In genomic region chrX:13843150-13843721, GRCh38 we compare ENCODE assay signal across 25 cellular contexts. TPM values are rescaled to one million over a fixed set of nuclear protein-coding genes. Genes with fewer than 3 reads are reported as not detected.
DNase-seq lines count a peak whose midpoint lies in the region; ATAC-seq, FAIRE-seq and TF ChIP-seq lines count a peak whose summit lies in the region.
"Had no signal": no experiment of that assay in that cellular context is flagged by ENCODE, and none has a peak within 500 bp of the region (broad histone marks: within the 10 kb centered on the region; RNA-seq: fewer than 3 reads in every experiment).

No MANE protein-coding gene starts in this region.

- no TSS peak for BruUV-seq in HepG2 (replicated peaks; lab: Mats Ljungman, UMichigan)

- CTCF ChIA-PET in HepG2 (lab: Yijun Ruan, JAX; ENCODE audit: low intra/inter-chr PET ratio, low total read pairs) = no interaction called here

- no peaks in the 10 kb centered on the region for H3K27me3 Mint-ChIP-seq in activated T-helper 17 cell treated with anti-CD3 and anti-CD28 coated beads, Interleukin-2, amount 50 U/mL, for 72 hours
- H3K27me3 Mint-ChIP-seq in activated T-helper 2 cell treated with anti-CD3 and anti-CD28 coated beads, Interferon-gamma antibody, Interleukin-2, Interleukin-4, amounts not matched to agents 10 μg/mL and 5 μg/mL and 100 μg/mL, durations not matched to agents 14 hours and 24 hours and 36 hours (ENCODE audit: low read depth) = no peaks in the 10 kb centered on the region

- FAIRE-seq in HepG2 (lab: Jason Lieb, UNC) = peak; percentile 4
- FAIRE-seq: GM12892, HTR-8/SVneo had no signal

- no peak for TF ChIP-seq RAD21 in HepG2 (CRISPR knock-in tag; IDR thresholded peaks at IDR 0.05)

- no peak overlapping the region for H3K9ac ChIP-seq in HepG2 (ENCODE audit: insufficient read depth, low read depth, low read length)

- TF ChIP-seq POLR2A in HepG2 (IDR thresholded peaks at IDR 0.05; ENCODE audit: insufficient read depth in 1 of 2, low read depth in 2 of 2, low read length in 2 of 2) = no peak
- TF ChIP-seq POLR2A in right lobe of liver (IDR thresholded peaks at IDR 0.05) = no peak

- in situ Hi-C loops in HepG2 (cut with HindIII; ENCODE audit: extremely low pct_ligation_motif_present, low pct_unique_long_range_greater_than_20kb) = no loop called here

- no peak overlapping the region for H3K4me2 ChIP-seq in HepG2 (ENCODE audit: low read depth, low read length)
- H3K4me2 ChIP-seq: PC-9 had no signal

- H3K27ac Mint-ChIP-seq in activated T-helper 17 cell treated with anti-CD3 and anti-CD28 coated beads, Interleukin-2, amount 50 U/mL, for 72 hours = no peak overlapping the region
- H3K27ac Mint-ChIP-seq in activated T-helper 2 cell treated with anti-CD3 and anti-CD28 coated beads, Interferon-gamma antibody, Interleukin-2, Interleukin-4, amounts not matched to agents 10 μg/mL and 5 μg/mL and 100 μg/mL, durations not matched to agents 14 hours and 24 hours and 36 hours = no peak overlapping the region
- H3K27ac Mint-ChIP-seq: CD4-positive, CD25-positive, alpha-beta regulatory T cell had no signal

- H3K27me3 ChIP-seq in HepG2 (ENCODE audit: control insufficient read depth in 1 of 2, insufficient read depth in 2 of 2, low read length in 2 of 2) = no peaks in the 10 kb centered on the region
- no peaks in the 10 kb centered on the region for H3K27me3 ChIP-seq in right lobe of liver
- H3K27me3 ChIP-seq: SJSA1 had no signal

- H3K36me3 Mint-ChIP-seq in activated T-helper 17 cell treated with anti-CD3 and anti-CD28 coated beads, Interleukin-2, amount 50 U/mL, for 72 hours (ENCODE audit: low read depth) = no peaks in the 10 kb centered on the region
- no peaks in the 10 kb centered on the region for H3K36me3 Mint-ChIP-seq in activated T-helper 2 cell treated with anti-CD3 and anti-CD28 coated beads, Interferon-gamma antibody, Interleukin-2, Interleukin-4, amounts not matched to agents 10 μg/mL and 5 μg/mL and 100 μg/mL, durations not matched to agents 14 hours and 24 hours and 36 hours (ENCODE audit: low read depth)
- H3K36me3 Mint-ChIP-seq: CD4-positive, CD25-positive, alpha-beta regulatory T cell had no signal

- TF ChIP-seq EP300 in HepG2 (IDR thresholded peaks at IDR 0.05; ENCODE audit: low read depth in 2 of 2, low read length in 2 of 2) = no peak
- TF ChIP-seq EP300 in HepG2 (CRISPR knock-in tag; IDR thresholded peaks at IDR 0.05; ENCODE audit: borderline replicate concordance) = no peak

- H3K4me3 Mint-ChIP-seq in activated T-helper 17 cell treated with anti-CD3 and anti-CD28 coated beads, Interleukin-2, amount 50 U/mL, for 72 hours = no peak overlapping the region
- no peak overlapping the region for H3K4me3 Mint-ChIP-seq in activated T-helper 2 cell treated with anti-CD3 and anti-CD28 coated beads, Interferon-gamma antibody, Interleukin-2, Interleukin-4, amounts not matched to agents 10 μg/mL and 5 μg/mL and 100 μg/mL, durations not matched to agents 14 hours and 24 hours and 36 hours (ENCODE audit: low read depth)
- H3K4me3 Mint-ChIP-seq: CD4-positive, CD25-positive, alpha-beta regulatory T cell had no signal

- no peak for ATAC-seq in HepG2
- no peak for ATAC-seq in right lobe of liver
- ATAC-seq in GM19351 (IDR thresholded peaks at IDR 0.05; ENCODE audit: unreplicated experiment) = peak; percentile 57
- peak; percentile 26 for ATAC-seq in activated T-helper 17 cell treated with anti-CD3 and anti-CD28 coated beads, Interleukin-2, amount 50 U/mL, for 72 hours (replicated peaks)

- DNase-seq in HepG2 (ENCODE audit: low spot score) (no peak), right lobe of liver (no peak), renal cortical epithelial cell (ENCODE audit: low read depth) (peak; percentile 1), T1000 (lab: John Stamatoyannopoulos, UW) (no peak), DMS153 treated with DMSO at 0.1 percent for 48 hours (lab: John Stamatoyannopoulos, UW; ENCODE audit: unreplicated experiment) (no peak)
- no peak for DNase-seq in activated T-helper 2 cell treated with anti-CD3 and anti-CD28 coated beads, Interferon-gamma antibody, Interleukin-2, Interleukin-4, amounts not matched to agents 10 μg/mL and 5 μg/mL and 100 μg/mL, durations not matched to agents 14 hours and 24 hours and 36 hours (ENCODE audit: low spot score)
- DNase-seq: 8988T; CD4-positive, CD25-positive, alpha-beta regulatory T cell; DMS53; GOT3; KG1; NCI-H1105; NCI-H1436 treated with DMSO at 0.1 percent for 48 hours; NCI-H187 treated with DMSO at 0.1 percent for 48 hours; NCI-H446 treated with DMSO at 0.1 percent for 48 hours; NCI-H526; NCI-H82; PC-9; Right ventricle myocardium superior had no signal

- no peak overlapping the region for H3K4me3 ChIP-seq in HepG2 (replicated peaks in 1 of 3; ENCODE audit: insufficient read depth in 1 of 3, low read depth in 2 of 3, low read length in 3 of 3)
- H3K4me3 ChIP-seq in right lobe of liver = no peak overlapping the region
- H3K4me3 ChIP-seq: HAP-1, PC-9, SJSA1 had no signal

- no peaks in the 10 kb centered on the region for H3K9me3 Mint-ChIP-seq in activated T-helper 17 cell treated with anti-CD3 and anti-CD28 coated beads, Interleukin-2, amount 50 U/mL, for 72 hours
- no peaks in the 10 kb centered on the region for H3K9me3 Mint-ChIP-seq in activated T-helper 2 cell treated with anti-CD3 and anti-CD28 coated beads, Interferon-gamma antibody, Interleukin-2, Interleukin-4, amounts not matched to agents 10 μg/mL and 5 μg/mL and 100 μg/mL, durations not matched to agents 14 hours and 24 hours and 36 hours
- H3K9me3 Mint-ChIP-seq: CD4-positive, CD25-positive, alpha-beta regulatory T cell had no signal

- WGBS in HepG2 (ENCODE audit: low lambda C conversion rate) = 0% methylated on average over 1 of the region's 1 CpG
- WGBS in right lobe of liver (ENCODE audit: insufficient coverage, low coverage, low lambda C conversion rate, missing lambda C conversion rate) = 29% methylated on average over 1 of the region's 1 CpG

- no peaks in the 10 kb centered on the region for H3K9me3 ChIP-seq in HepG2 (ENCODE audit: low read length)
- no peaks in the 10 kb centered on the region for H3K9me3 ChIP-seq in right lobe of liver
- H3K9me3 ChIP-seq: HAP-1, SJSA1 had no signal

- H3K27ac ChIP-seq in HepG2 (ENCODE audit: extremely low read length, insufficient read depth, low read length) (no peak overlapping the region), right lobe of liver (no peak overlapping the region)
- H3K27ac ChIP-seq: PC-9, SJSA1 had no signal

- H3K4me1 ChIP-seq in HepG2 (ENCODE audit: insufficient read depth, low read length) (no peaks in the 10 kb centered on the region), right lobe of liver (no peaks in the 10 kb centered on the region)
- H3K4me1 ChIP-seq: HAP-1, SJSA1 had no signal

- intact Hi-C loops in HepG2 (cut with micrococcal nuclease; ENCODE audit: unreplicated experiment) = no loop called here
- intact Hi-C loops in right lobe of liver (cut with DNase I) = no loop called here
- intact Hi-C loops in activated T-helper 2 cell treated with anti-CD3 and anti-CD28 coated beads, Interferon-gamma antibody, Interleukin-2, Interleukin-4, amounts not matched to agents 10 μg/mL and 5 μg/mL and 100 μg/mL, durations not matched to agents 14 hours and 24 hours and 36 hours (cut with micrococcal nuclease) = no loop called here

- H3K4me1 Mint-ChIP-seq in activated T-helper 17 cell treated with anti-CD3 and anti-CD28 coated beads, Interleukin-2, amount 50 U/mL, for 72 hours = no peaks in the 10 kb centered on the region
- H3K4me1 Mint-ChIP-seq in activated T-helper 2 cell treated with anti-CD3 and anti-CD28 coated beads, Interferon-gamma antibody, Interleukin-2, Interleukin-4, amounts not matched to agents 10 μg/mL and 5 μg/mL and 100 μg/mL, durations not matched to agents 14 hours and 24 hours and 36 hours (ENCODE audit: low read depth) = peaks cover 2% of the 10 kb centered on the region
- H3K4me1 Mint-ChIP-seq: CD4-positive, CD25-positive, alpha-beta regulatory T cell had no signal

- no peaks in the 10 kb centered on the region for H4K20me1 ChIP-seq in HepG2 (ENCODE audit: insufficient read depth, low read length)

- POLR2A ChIA-PET in HepG2 (lab: Yijun Ruan, JAX) = no interaction called here

- H3K36me3 ChIP-seq in HepG2 (replicated peaks in 1 of 2; ENCODE audit: control insufficient read depth in 1 of 2, insufficient read depth in 2 of 2, low read length in 2 of 2) (no peaks in the 10 kb centered on the region), right lobe of liver (no peaks in the 10 kb centered on the region)
- H3K36me3 ChIP-seq: HAP-1, SJSA1 had no signal

- TF ChIP-seq CTCF in HepG2 (CRISPR knock-in tag; IDR thresholded peaks at IDR 0.05) (no peak), right lobe of liver (IDR thresholded peaks at IDR 0.05) (no peak)

- no peaks in the 10 kb centered on the region for H3K79me2 ChIP-seq in HepG2 (ENCODE audit: insufficient read depth, low read length)

- no peak overlapping the region for H2AFZ ChIP-seq in HepG2 (ENCODE audit: low read length)
- H2AFZ ChIP-seq: PC-9 had no signal

RNA-seq across cellular contexts. Expression of gene GPM6B, which starts 26.3 kb away (rescaled TPM):
- total RNA-seq in HepG2 (2016; rRNA removed; fragmentation: Illumina TruSeq; extraction: Trizol) (not detected in 2 replicates), right lobe of liver (1 to 10 TPM in 1 of 6 experiments, under 1 TPM in 5; 0.18 to 1.6 (median 0.64) TPM), renal cortical epithelial cell (0.10 and 0.87 TPM in 2 replicates)
- not detected in 2 replicates for total RNA-seq in HepG2 (2016; cell fraction: cytosol; rRNA removed; fragmentation: Illumina TruSeq; extraction: Trizol; ENCODE audit: low read depth)
- not detected in 2 replicates for total RNA-seq in HepG2 (2016; cell fraction: insoluble cytoplasmic fraction; rRNA removed; fragmentation: Illumina TruSeq; extraction: Trizol)
- not detected in 2 replicates for total RNA-seq in HepG2 (2016; cell fraction: membrane; rRNA removed; fragmentation: Illumina TruSeq; extraction: Trizol)
- not detected in 2 replicates for total RNA-seq in HepG2 (2016; cell fraction: nucleus; rRNA removed; fragmentation: Illumina TruSeq; extraction: Trizol)
- not detected in 2 replicates for polyA plus RNA-seq in HepG2 (2011; rRNA removed)
- polyA plus RNA-seq in HepG2 (2011; cell fraction: cytosol; rRNA removed) = not detected in 2 replicates
- polyA plus RNA-seq in HepG2 (2011; cell fraction: nucleus; rRNA removed) = 0.10 and 0.13 TPM in 2 replicates
- 0.58 and 0.61 TPM in 2 replicates for polyA plus RNA-seq in HepG2 (2012)
- polyA plus RNA-seq in HepG2 (2016; cell fraction: cytosol; fragmentation: Illumina TruSeq; extraction: Trizol; ENCODE audit: low read depth) = not detected in 2 replicates
- not detected in 2 replicates for polyA plus RNA-seq in HepG2 (2016; cell fraction: insoluble cytoplasmic fraction; fragmentation: Illumina TruSeq; extraction: Trizol; ENCODE audit: low read depth)
- not detected in 2 replicates for polyA plus RNA-seq in HepG2 (2016; cell fraction: membrane; fragmentation: Illumina TruSeq; extraction: Trizol; ENCODE audit: low read depth)
- polyA plus RNA-seq in HepG2 (2016; cell fraction: nucleus; fragmentation: Illumina TruSeq; extraction: Trizol; ENCODE audit: insufficient read depth, low read depth) = not detected in 2 replicates
- not detected in 2 replicates for polyA minus RNA-seq in HepG2 (2011; rRNA and poly(A)+ RNA removed; ENCODE audit: low replicate concordance)
- not detected in 2 replicates for polyA minus RNA-seq in HepG2 (2011; cell fraction: cytosol; rRNA and poly(A)+ RNA removed)
- polyA minus RNA-seq in HepG2 (2011; cell fraction: nucleus; rRNA and poly(A)+ RNA removed) = 0.25 and 0.26 TPM in 2 replicates
- not detected for total RNA-seq in activated T-helper 17 cell treated with anti-CD3 and anti-CD28 coated beads, Interleukin-2, amount 50 U/mL, for 72 hours
- total RNA-seq in activated T-helper 2 cell treated with anti-CD3 and anti-CD28 coated beads, Interferon-gamma antibody, Interleukin-2, Interleukin-4, amounts not matched to agents 10 μg/mL and 5 μg/mL and 100 μg/mL, durations not matched to agents 14 hours and 24 hours and 36 hours = not detected in 2 replicates
- total RNA-seq: CD4-positive, CD25-positive, alpha-beta regulatory T cell; PC-9; SJSA1 had no signal

Comparison
In these comparisons a context has a peak if more than half of its experiments do, and no peak if none do; other contexts are left out.
1. ATAC-seq: peak in GM19351 (single experiment) and activated T-helper 17 cell treated with anti-CD3 and anti-CD28 coated beads, Interleukin-2, amount 50 U/mL, for 72 hours (single experiment); none in HepG2 (single experiment) and right lobe of liver (0 of 4).